ENCODE assay signal across 23 cellular contexts in the genomic region with DNA sequence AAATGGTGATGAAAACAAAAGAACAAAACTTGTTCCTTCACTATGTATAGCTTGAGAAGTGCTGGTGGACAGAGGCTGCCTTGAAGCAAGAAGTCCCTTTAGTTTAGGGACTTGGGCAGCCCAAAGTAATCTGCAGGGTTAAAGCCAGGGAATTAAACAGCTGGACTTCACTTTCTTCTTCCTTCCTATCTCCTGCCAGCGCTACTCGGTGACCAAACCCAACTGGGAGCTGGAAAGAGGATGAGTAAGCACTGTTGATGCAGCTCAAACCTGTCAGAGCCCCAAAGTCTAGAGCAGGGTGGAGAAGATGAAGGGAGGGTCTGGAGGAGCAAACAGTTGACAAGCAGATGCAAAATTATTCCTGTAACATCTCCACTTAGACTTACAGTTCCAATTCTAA.
A peak's percentile ranks its signal among the peaks of the same experiment; 100 is the strongest.
DNase-seq lines count a peak whose midpoint lies in the region; ATAC-seq and TF ChIP-seq lines count a peak whose summit lies in the region.
"Had no signal": no experiment of that assay in that cellular context is flagged by ENCODE, and none has a peak within 500 bp of the region (broad histone marks: within the 10 kb centered on the region; RNA-seq: fewer than 3 reads in every experiment).

No MANE protein-coding gene starts in this region.

- no peaks in the 10 kb centered on the region for H3K27me3 ChIP-seq in IMR-90 (ENCODE audit: control insufficient read depth, insufficient read depth, low read length)
- H3K27me3 ChIP-seq in mesendoderm (ENCODE audit: insufficient read depth, low read length, poor library complexity) = no peaks in the 10 kb centered on the region
- H3K27me3 ChIP-seq: BLaER1, foreskin keratinocyte had no signal

- CTCF ChIA-PET in IMR-90 (lab: Yijun Ruan, JAX) = interaction anchor here (0.7 kb wide), 1 partner anchor 49 kb away, joined by 3 read pairs; no protein-coding TSS in a partner anchor

- no peak overlapping the region for H3K9ac ChIP-seq in IMR-90 (ENCODE audit: low read depth, low read length)
- H3K9ac ChIP-seq in mesendoderm (ENCODE audit: low read length) = no peak overlapping the region
- H3K9ac ChIP-seq: BLaER1 had no signal

- TF ChIP-seq CTCF in IMR-90 (conservative IDR thresholded peaks at IDR 0.05; ENCODE audit: low read depth, low read length) = no peak
- TF ChIP-seq CTCF in astrocyte of the spinal cord (IDR thresholded peaks at IDR 0.05; ENCODE audit: low read depth, low read length) = no peak

- ATAC-seq in IMR-90 (ENCODE audit: low read depth) (peak; percentile 22; the same call in 1 of the 2 replicates), Right ventricle myocardium superior (ENCODE audit: poor library complexity) (peak; percentile 67), GM19452 (IDR thresholded peaks at IDR 0.05; ENCODE audit: unreplicated experiment) (no peak)
- ATAC-seq: foreskin keratinocyte; stimulated activated naive CD8-positive, alpha-beta T cell treated with anti-CD3 and anti-CD28 coated beads, Interleukin-15, amount 100 ng/mL, for 72 hours had no signal

- H2AK5ac ChIP-seq in IMR-90 (ENCODE audit: low read depth, low read length) (no peak overlapping the region), mesendoderm (ENCODE audit: low read length) (no peak overlapping the region)

- no peaks in the 10 kb centered on the region for H3K27me3 Mint-ChIP-seq in activated T-cell treated with anti-CD3 and anti-CD28 coated beads, Interleukin-2, amount 50 U/mL, for 24 hours
- H3K27me3 Mint-ChIP-seq: IgD-negative memory B cell; stimulated activated naive CD8-positive, alpha-beta T cell treated with anti-CD3 and anti-CD28 coated beads, Interleukin-15, amount 100 ng/mL, for 72 hours had no signal

- H2AK9ac ChIP-seq in IMR-90 (replicated peaks; ENCODE audit: low read depth, low read length, poor library complexity) = no peak overlapping the region

- in situ Hi-C loops in IMR-90 (cut with MboI; ENCODE audit: low sequenced_read_pairs) (loop anchor here (25.0 kb wide), 1 partner anchor 1419 kb away; no protein-coding TSS in a partner anchor), astrocyte of the spinal cord (cut with HindIII; ENCODE audit: low sequenced_read_pairs) (no loop called here)

- H3K23ac ChIP-seq in IMR-90 (ENCODE audit: low read depth, low read length) = no peak overlapping the region
- H3K23ac ChIP-seq in mesendoderm (ENCODE audit: low read length) = no peak overlapping the region

- H2AFZ ChIP-seq in IMR-90 (replicated peaks; ENCODE audit: low read length, poor library complexity) = peak overlapping the region; percentile 34

- no peak for TF ChIP-seq POLR2A in IMR-90 (IDR thresholded peaks at IDR 0.05; ENCODE audit: low read depth, low read length)

- dilution Hi-C loops in IMR-90 (cut with HindIII; ENCODE audit: low sequenced_read_pairs, unreplicated experiment) = no loop called here

- H3K27ac ChIP-seq in IMR-90 (ENCODE audit: insufficient read depth, low read length) (no peak overlapping the region), mesendoderm (ENCODE audit: low read depth, low read length) (no peak overlapping the region)
- H3K27ac ChIP-seq: BLaER1, foreskin keratinocyte, HL-60 had no signal

- no peak overlapping the region for H3K4me2 ChIP-seq in IMR-90 (ENCODE audit: low read depth, low read length)
- no peak overlapping the region for H3K4me2 ChIP-seq in mesendoderm (ENCODE audit: low read length)
- H3K4me2 ChIP-seq: BLaER1 had no signal

- H3K36me3 Mint-ChIP-seq in activated T-cell treated with anti-CD3 and anti-CD28 coated beads, Interleukin-2, amount 50 U/mL, for 24 hours (ENCODE audit: low read depth) = peaks cover 22% of the 10 kb centered on the region
- H3K36me3 Mint-ChIP-seq: type B pancreatic cell had no signal

- peaks cover 18% of the 10 kb centered on the region for H3K9me3 Mint-ChIP-seq in activated T-cell treated with anti-CD3 and anti-CD28 coated beads, Interleukin-2, amount 50 U/mL, for 24 hours
- H3K9me3 Mint-ChIP-seq: type B pancreatic cell had no signal

- peak overlapping the region; percentile 22; the same call in 1 of the 2 replicates for H2BK20ac ChIP-seq in IMR-90 (ENCODE audit: low read depth, low read length)

- H3K4ac ChIP-seq in IMR-90 (ENCODE audit: low read depth, low read length) (peak overlapping the region; percentile 2; the same call in 1 of the 2 replicates), mesendoderm (ENCODE audit: low read depth, low read length) (no peak overlapping the region)

- H4K91ac ChIP-seq in IMR-90 (ENCODE audit: insufficient read depth, low read depth, low read length) = no peak overlapping the region

- H3K79me2 ChIP-seq in mesendoderm (ENCODE audit: control insufficient read depth, insufficient read depth, low read length) = no peaks in the 10 kb centered on the region

- H4K5ac ChIP-seq in IMR-90 (ENCODE audit: low read depth, low read length) = peak overlapping the region; percentile 49; the same call in 1 of the 2 replicates
- H4K5ac ChIP-seq in mesendoderm (ENCODE audit: low read length) = no peak overlapping the region

- H2BK15ac ChIP-seq in IMR-90 (ENCODE audit: low read depth, low read length) (peak overlapping the region; percentile 6; the same call in 1 of the 3 replicates), mesendoderm (replicated peaks; ENCODE audit: low read depth) (no peak overlapping the region)

- H2BK120ac ChIP-seq in IMR-90 (ENCODE audit: low read depth, low read length) = peak overlapping the region; percentile 64
- H2BK120ac ChIP-seq in mesendoderm (ENCODE audit: low read depth, low read length) = no peak overlapping the region

- H3K4me3 ChIP-seq in IMR-90 (ENCODE audit: insufficient read depth, low read depth, low read length) = no peak overlapping the region
- H3K4me3 ChIP-seq in astrocyte of the spinal cord (ENCODE audit: low read depth, low read length) = no peak overlapping the region
- no peak overlapping the region for H3K4me3 ChIP-seq in mesendoderm (ENCODE audit: low read length)
- H3K4me3 ChIP-seq: BLaER1 had no signal

- H2BK5ac ChIP-seq in IMR-90 (ENCODE audit: low read depth, low read length, poor library complexity, severe bottlenecking) (no peak overlapping the region), mesendoderm (ENCODE audit: low read length) (no peak overlapping the region)

- intact Hi-C loops in IMR-90 (cut with micrococcal nuclease) (loop anchor here (10.0 kb wide), 1 partner anchor 246 kb away; the partner anchor contains the start of gene SHC4), Right ventricle myocardium superior (cut with DNase I) (no loop called here)

- peaks cover 6% of the 10 kb centered on the region for H3K4me1 Mint-ChIP-seq in activated T-cell treated with anti-CD3 and anti-CD28 coated beads, Interleukin-2, amount 50 U/mL, for 24 hours (ENCODE audit: low read depth)
- H3K4me1 Mint-ChIP-seq: IgD-negative memory B cell; stimulated activated naive CD8-positive, alpha-beta T cell treated with anti-CD3 and anti-CD28 coated beads, Interleukin-15, amount 100 ng/mL, for 72 hours had no signal

- H3K79me1 ChIP-seq in IMR-90 (ENCODE audit: low read depth in 1 of 2, low read length in 2 of 2) (peaks cover 0 to 8% of the 10 kb centered on the region in 2 experiments; a peak in 1 of 4 replicates), mesendoderm (ENCODE audit: low read length) (no peaks in the 10 kb centered on the region)

- no CpG with 5 or more reads among the region's 2 CpGs for WGBS in IMR-90 (ENCODE audit: extremely low coverage in 2 of 2, insufficient read length in 1 of 2), 2 experiments
- no CpG with 5 or more reads among the region's 2 CpGs for WGBS in mesendoderm (ENCODE audit: extremely low coverage, insufficient coverage, low lambda C conversion rate)

- H3K27ac Mint-ChIP-seq in activated T-cell treated with anti-CD3 and anti-CD28 coated beads, Interleukin-2, amount 50 U/mL, for 24 hours = no peak overlapping the region
- H3K27ac Mint-ChIP-seq: IgD-negative memory B cell; nephron progenitor cell; stimulated activated naive CD8-positive, alpha-beta T cell treated with anti-CD3 and anti-CD28 coated beads, Interleukin-15, amount 100 ng/mL, for 72 hours; type B pancreatic cell had no signal

- DNase-seq in IMR-90 (peak; percentile 59), astrocyte of the spinal cord (ENCODE audit: low read depth, low spot score) (peak; percentile 25), Right ventricle myocardium superior (no peak), mesendoderm (no peak)
- DNase-seq in activated T-cell treated with anti-CD3 and anti-CD28 coated beads, Interleukin-2, amount 50 U/mL, for 24 hours = no peak
- DNase-seq in activated CD8-positive, alpha-beta memory T cell treated with anti-CD3 and anti-CD28 coated beads, Interleukin-2, amount 50 U/mL, for 4 hours = no peak
- DNase-seq: activated naive CD4-positive, alpha-beta T cell; cerebellar nuclear complex; effector memory CD4-positive, alpha-beta T cell; foreskin keratinocyte; GDM1; kidney glomerular epithelial cell; NCI-H2029; NCI-H510A; nephron progenitor cell; small intestine; stimulated activated CD4-positive, alpha-beta T cell treated with anti-CD3 and anti-CD28 coated beads, Interleukin-4, amount 100 ng/mL, for 1 hour; stimulated activated naive CD8-positive, alpha-beta T cell treated with anti-CD3 and anti-CD28 coated beads, Interleukin-15, amount 100 ng/mL, for 72 hours had no signal

- no peaks in the 10 kb centered on the region for H3K36me3 ChIP-seq in IMR-90 (ENCODE audit: control insufficient read depth, insufficient read depth, low read length)
- H3K36me3 ChIP-seq in mesendoderm (ENCODE audit: control insufficient read depth, insufficient read depth, low read length) = no peaks in the 10 kb centered on the region

- no TSS peak for BruUV-seq in IMR-90 (replicated peaks; lab: Mats Ljungman, UMichigan)

- H3K18ac ChIP-seq in IMR-90 (ENCODE audit: low read depth, low read length) (0 out of 2 replicates have a peak overlapping the region, but pooled peaks have one; percentile 37), mesendoderm (ENCODE audit: low read length) (no peak overlapping the region)

- no peak for TF ChIP-seq RAD21 in IMR-90 (IDR thresholded peaks at IDR 0.05; ENCODE audit: low read length)

- no peak overlapping the region for H3K4me3 Mint-ChIP-seq in activated T-cell treated with anti-CD3 and anti-CD28 coated beads, Interleukin-2, amount 50 U/mL, for 24 hours
- H3K4me3 Mint-ChIP-seq: IgD-negative memory B cell; nephron progenitor cell; stimulated activated naive CD8-positive, alpha-beta T cell treated with anti-CD3 and anti-CD28 coated beads, Interleukin-15, amount 100 ng/mL, for 72 hours; type B pancreatic cell had no signal

- POLR2A ChIA-PET in IMR-90 (lab: Charles Lee; ENCODE audit: unreplicated experiment) = no interaction called here

- peak overlapping the region; percentile 26 for H3K14ac ChIP-seq in IMR-90 (replicated peaks; ENCODE audit: low read depth, low read length)

- no peaks in the 10 kb centered on the region; the same call in 1 of the 2 replicates for H3K9me3 ChIP-seq in IMR-90 (ENCODE audit: control insufficient read depth, insufficient read depth, low read length)

- H4K20me1 ChIP-seq in IMR-90 (ENCODE audit: insufficient read depth, low read length) = no peaks in the 10 kb centered on the region
- H4K20me1 ChIP-seq: BLaER1 had no signal

- peaks cover 17% of the 10 kb centered on the region for H3K4me1 ChIP-seq in IMR-90 (ENCODE audit: control insufficient read depth, insufficient read depth, low read length)
- H3K4me1 ChIP-seq in mesendoderm (ENCODE audit: control insufficient read depth, low read depth, low read length) = peaks cover 3% of the 10 kb centered on the region
- H3K4me1 ChIP-seq: BLaER1 had no signal

- peaks cover 17% of the 10 kb centered on the region for H3K9me1 ChIP-seq in IMR-90 (ENCODE audit: insufficient read depth, low read length)

- no peak overlapping the region; a peak in 1 of 4 replicates for H4K8ac ChIP-seq in IMR-90 (ENCODE audit: low read depth in 2 of 2, low read length in 2 of 2)
- H4K8ac ChIP-seq in mesendoderm (ENCODE audit: low read depth, low read length) = no peak overlapping the region

- H3K56ac ChIP-seq in IMR-90 (ENCODE audit: extremely low read depth, insufficient read depth, low read length) = no peak overlapping the region
- H3K56ac ChIP-seq in mesendoderm (ENCODE audit: low read length) = no peak overlapping the region

Comparison
In these comparisons a context has a peak if more than half of its experiments do, and no peak if none do; other contexts are left out.
1. DNase-seq: peak in IMR-90 (single experiment) and astrocyte of the spinal cord (single experiment); none in Right ventricle myocardium superior (single experiment), activated T-cell treated with anti-CD3 and anti-CD28 coated beads, Interleukin-2, amount 50 U/mL, for 24 hours (single experiment), mesendoderm (single experiment) and activated CD8-positive, alpha-beta memory T cell treated with anti-CD3 and anti-CD28 coated beads, Interleukin-2, amount 50 U/mL, for 4 hours (single experiment).